Comparison of ENCODE assay signal across 25 cellular contexts in genomic region chr11:125274774-125275173, GRCh38.
"Had no signal": no experiment of that assay in that cellular context is flagged by ENCODE, and none has a peak within 500 bp of the region (broad histone marks: within the 10 kb centered on the region; RNA-seq: fewer than 3 reads in every experiment).

No MANE protein-coding gene starts in this region.

- ATAC-seq: naive thymus-derived CD8-positive, alpha-beta T cell; natural killer cell treated with Interleukin-12 subunit alpha and Interleukin-12 subunit beta and Interleukin-15 and Interleukin-18, amount 100 ng/mL, for 72 hours; pancreas; right lobe of liver; stimulated activated effector memory CD8-positive, alpha-beta T cell treated with anti-CD3 and anti-CD28 coated beads, Interleukin-12 subunit alpha, Interleukin-12 subunit beta, amount 100 ng/mL, for 72 hours; stimulated activated naive B cell treated with anti-CD40 and anti-IgM and Interleukin-4, amounts not matched to agents 10 μg/mL and 1 μg/mL and 100 μg/mL, for 72 hours; upper lobe of right lung had no signal

- H3K27me3 ChIP-seq: pancreas, right atrium auricular region, right lobe of liver, sigmoid colon, stomach, tibial artery, transverse colon, upper lobe of right lung, uterus had no signal

- H3K27ac ChIP-seq: neutrophil, pancreas, right lobe of liver, sigmoid colon, stomach, tibial artery, transverse colon, upper lobe of right lung, uterus had no signal

- DNase-seq: naive thymus-derived CD8-positive, alpha-beta T cell; nephron progenitor cell; nucleus accumbens; pancreas; retina; right lobe of liver; sigmoid colon; small intestine; stimulated activated CD4-positive, alpha-beta T cell treated with anti-CD3 and anti-CD28 coated beads, Interleukin-15, amount 100 ng/mL, for 24 hours; stimulated activated CD4-positive, alpha-beta T cell treated with anti-CD3 and anti-CD28 coated beads, Interleukin-2, amount 100 ng/mL, for 24 hours; stimulated activated CD4-positive, alpha-beta T cell treated with anti-CD3 and anti-CD28 coated beads, Interleukin-2, amount 100 ng/mL, for 48 hours; stimulated activated CD4-positive, alpha-beta T cell treated with anti-CD3 and anti-CD28 coated beads, Interleukin-4, amount 100 ng/mL, for 24 hours; stimulated activated naive B cell treated with anti-CD40 and anti-IgM and Interleukin-4, amounts not matched to agents 10 μg/mL and 1 μg/mL and 100 μg/mL, for 72 hours; stimulated activated naive CD4-positive, alpha-beta T cell treated with Interleukin-2 at 50 U/mL for 16 hours; stomach; tibial artery; transverse colon; upper lobe of right lung; uterus had no signal

- H3K4me3 ChIP-seq: pancreas, prostate gland, right atrium auricular region, right lobe of liver, sigmoid colon, stomach, thoracic aorta, tibial artery, transverse colon, upper lobe of right lung, uterus had no signal

- H3K36me3 ChIP-seq: neutrophil, pancreas, prostate gland, right atrium auricular region, right lobe of liver, sigmoid colon, stomach, thoracic aorta, tibial artery, transverse colon, upper lobe of right lung, uterus had no signal

- H3K4me1 ChIP-seq: prostate gland, sigmoid colon, transverse colon, upper lobe of right lung, uterus had no signal

- H3K9me3 ChIP-seq: neutrophil, pancreas, prostate gland, right atrium auricular region, right lobe of liver, sigmoid colon, stomach, thoracic aorta, tibial artery, transverse colon, upper lobe of right lung, uterus had no signal
